In the genomic region with DNA sequence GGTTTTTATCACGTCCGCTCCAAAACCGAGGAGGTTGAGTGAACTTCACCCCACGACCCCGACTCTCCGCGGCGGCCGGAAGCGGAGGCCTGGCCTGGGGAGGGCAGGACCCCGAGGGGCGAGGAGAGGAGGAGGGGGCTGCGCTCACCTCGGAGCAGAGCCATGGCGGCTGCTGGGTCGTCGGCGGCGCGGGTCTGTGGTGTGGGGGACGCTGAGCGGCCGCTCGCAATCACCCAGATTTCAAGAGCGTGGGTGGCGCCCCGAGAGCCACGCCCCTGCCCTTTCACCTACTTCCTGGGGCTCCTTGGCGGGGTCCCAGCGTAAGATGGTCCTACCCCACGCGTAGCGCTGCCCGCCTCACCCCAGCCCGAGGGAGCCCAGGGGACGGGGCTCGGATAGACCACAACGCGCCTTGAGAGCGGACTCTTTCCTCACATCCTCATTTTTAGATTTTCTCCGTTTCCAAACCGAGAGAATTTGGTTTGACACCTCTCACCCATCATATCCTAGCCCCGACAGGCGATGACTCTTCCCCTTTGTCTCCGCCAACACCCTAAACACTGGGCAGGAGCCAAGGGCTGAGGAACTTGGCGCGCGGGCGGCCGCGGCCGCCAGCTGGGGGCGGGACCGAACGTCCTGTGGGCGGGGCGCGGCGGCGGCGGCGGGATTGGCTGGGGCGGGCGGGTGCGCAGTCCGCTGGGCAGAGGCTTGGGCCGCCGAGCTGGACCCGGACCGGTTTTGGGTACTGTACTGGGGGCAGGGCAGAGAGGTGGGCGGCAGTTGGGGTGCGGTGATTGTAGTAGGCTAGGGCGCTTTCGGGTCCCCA, we compare ENCODE assay signal across 8 cellular contexts. TPM values are rescaled to one million over a fixed set of nuclear protein-coding genes. Genes with fewer than 3 reads are reported as not detected.
A peak's percentile ranks its signal among the peaks of the same experiment; 100 is the strongest.
DNase-seq lines count a peak whose midpoint lies in the region; ATAC-seq, FAIRE-seq and TF ChIP-seq lines count a peak whose summit lies in the region.

A gene with protein sequence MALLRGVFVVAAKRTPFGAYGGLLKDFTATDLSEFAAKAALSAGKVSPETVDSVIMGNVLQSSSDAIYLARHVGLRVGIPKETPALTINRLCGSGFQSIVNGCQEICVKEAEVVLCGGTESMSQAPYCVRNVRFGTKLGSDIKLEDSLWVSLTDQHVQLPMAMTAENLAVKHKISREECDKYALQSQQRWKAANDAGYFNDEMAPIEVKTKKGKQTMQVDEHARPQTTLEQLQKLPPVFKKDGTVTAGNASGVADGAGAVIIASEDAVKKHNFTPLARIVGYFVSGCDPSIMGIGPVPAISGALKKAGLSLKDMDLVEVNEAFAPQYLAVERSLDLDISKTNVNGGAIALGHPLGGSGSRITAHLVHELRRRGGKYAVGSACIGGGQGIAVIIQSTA (minus strand): TSS at position 213 of the 826 bp plus-strand sequence. CDS start 49 bp downstream, at position 164.

- peak within 1 kb of the TSS; percentile 93 to 99 (median 97) for H3K27ac ChIP-seq in pancreas
- peak within 1 kb of the TSS; percentile 93 to 97 for H3K27ac ChIP-seq in tibial artery

- H3K36me3 Mint-ChIP-seq in HFFc6 (ENCODE audit: low read depth): peaks cover 14% of the 10 kb centered on the region
- H3K36me3 Mint-ChIP-seq in activated naive CD8-positive, alpha-beta T cell: peaks cover 16% of the 10 kb centered on the region
- peaks cover 16% of the 10 kb centered on the region for H3K36me3 Mint-ChIP-seq in glutamatergic neuron (ENCODE audit: unreplicated experiment)

- H3K4me3 ChIP-seq in pancreas (peak within 1 kb of the TSS; percentile 78 to 83 (median 80)), tibial artery (peak within 1 kb of the TSS; percentile 71 to 76)

- H3K4me3 Mint-ChIP-seq in HFFc6: peak within 1 kb of the TSS; percentile 94
- peak within 1 kb of the TSS; percentile 98 for H3K4me3 Mint-ChIP-seq in activated naive CD8-positive, alpha-beta T cell
- H3K4me3 Mint-ChIP-seq in glutamatergic neuron (ENCODE audit: unreplicated experiment): peak within 1 kb of the TSS; percentile 94

- H3K27me3 ChIP-seq in pancreas (no peaks in the 10 kb centered on the region), tibial artery (no peaks in the 10 kb centered on the region)

- no peak for FAIRE-seq in pancreas (lab: Jason Lieb, UNC)

- H3K9me3 Mint-ChIP-seq in HFFc6 (peaks cover 14% of the 10 kb centered on the region), glutamatergic neuron (ENCODE audit: unreplicated experiment) (peaks cover 26% of the 10 kb centered on the region)
- peaks cover 12% of the 10 kb centered on the region for H3K9me3 Mint-ChIP-seq in activated naive CD8-positive, alpha-beta T cell (ENCODE audit: low read depth)

- CTCF ChIA-PET in GM10248 (lab: Yijun Ruan, JAX): interaction anchor here (0.8 to 1.7 kb wide), 3 partner anchors 20 to 28 kb away, joined by 3 read pairs; no protein-coding TSS in a partner anchor

- no peaks in the 10 kb centered on the region for H3K9me3 ChIP-seq in pancreas
- H3K9me3 ChIP-seq in tibial artery: peaks cover 0 to 4% (median 0%) of the 10 kb centered on the region in 3 donors

- peak; percentile 92 to 97 (median 96) for ATAC-seq in pancreas

- H3K4me1 Mint-ChIP-seq in HFFc6 (ENCODE audit: low read depth) (peaks cover 12% of the 10 kb centered on the region; the same call in 1 of the 2 replicates), glutamatergic neuron (ENCODE audit: low read depth, unreplicated experiment) (peaks cover 7% of the 10 kb centered on the region)
- peaks cover 53% of the 10 kb centered on the region for H3K4me1 Mint-ChIP-seq in activated naive CD8-positive, alpha-beta T cell (ENCODE audit: low read depth)

- peaks cover 0 to 14% (median 0%) of the 10 kb centered on the region in 3 donors for H3K4me1 ChIP-seq in pancreas
- peaks cover 0 to 14% (median 5%) of the 10 kb centered on the region in 4 donors for H3K4me1 ChIP-seq in tibial artery

- no peaks in the 10 kb centered on the region; the same call in 1 of the 2 replicates for H3K27me3 Mint-ChIP-seq in HFFc6 (ENCODE audit: insufficient read depth)
- no peaks in the 10 kb centered on the region for H3K27me3 Mint-ChIP-seq in activated naive CD8-positive, alpha-beta T cell
- peaks cover 16% of the 10 kb centered on the region for H3K27me3 Mint-ChIP-seq in glutamatergic neuron (ENCODE audit: unreplicated experiment)

- intact Hi-C loops in pancreas (cut with DNase I): no loop called here
- intact Hi-C loops in tibial artery (cut with DNase I; ENCODE audit: low total_unique reads): loop anchor here (10.0 kb wide), 3 partner anchors 329 to 561 kb away; partner anchors contain the start of genes C18orf32, CXXC1, MBD1 and SKA1

- DNase-seq in GM10248 (ENCODE audit: extremely low spot score) (peak; percentile 86), HFFc6 (peak; percentile 76), NAMALWA (ENCODE audit: low spot score) (peak; percentile 75), SKM-1 treated with dmso at 0.1 percent for 144 hours (lab: John Stamatoyannopoulos, UW; ENCODE audit: unreplicated experiment) (peak; percentile 81), glutamatergic neuron (peak; percentile 89), pancreas (peak; percentile 82 to 97 (median 89)), tibial artery (peak; percentile 78 to 93)

- H3K27ac Mint-ChIP-seq in HFFc6 (peak within 1 kb of the TSS; percentile 88), glutamatergic neuron (ENCODE audit: unreplicated experiment) (peak within 1 kb of the TSS; percentile 90)
- peak within 1 kb of the TSS; percentile 97 for H3K27ac Mint-ChIP-seq in activated naive CD8-positive, alpha-beta T cell

- H3K36me3 ChIP-seq in pancreas: no peaks in the 10 kb centered on the region
- no peaks in the 10 kb centered on the region for H3K36me3 ChIP-seq in tibial artery

- POLR2A ChIA-PET in GM10248 (lab: Yijun Ruan, JAX): interaction anchor here (0.7 kb wide), 1 partner anchor 326 kb away, joined by 3 read pairs; the partner anchor contains the start of gene C18orf32

- no peak for TF ChIP-seq CTCF in GM10248 (IDR thresholded peaks at IDR 0.05; ENCODE audit: control extremely low read depth, extremely low read depth, low read depth, missing control alignments)
- TF ChIP-seq CTCF in HFFc6 (IDR thresholded peaks at IDR 0.05): no peak
- TF ChIP-seq CTCF in glutamatergic neuron (IDR thresholded peaks at IDR 0.05; ENCODE audit: partially characterized antibody, unreplicated experiment): no peak
- no peak for TF ChIP-seq CTCF in pancreas (IDR thresholded peaks at IDR 0.05)
- TF ChIP-seq CTCF in tibial artery (IDR thresholded peaks at IDR 0.05): no peak

- 1% methylated on average over 55 to 74 of the region's 74 CpGs for WGBS in pancreas, 2 donors

RNA-seq across cellular contexts. Expression of the gene that starts here (rescaled TPM):
- 10 to 100 TPM in 2 of 6 experiments, 1 to 10 TPM in 4; 6.3 to 23.3 (median 7.1) TPM for total RNA-seq in HFFc6 (2021; fragmentation: NEBNext Ultra II Directional; extraction: Animal tissue kit (Norgen Biotek cat#: 25700))
- total RNA-seq in glutamatergic neuron (ENCODE audit: unreplicated experiment) (109 TPM), pancreas (10 to 100 TPM; 22.3 to 47.9 (median 32.5) TPM)
- 10 to 100 TPM; 20.3 to 53.0 TPM for polyA plus RNA-seq in pancreas

Comparison
In these comparisons a context has a peak if more than half of its experiments do, and no peak if none do; other contexts are left out.
1. Peak in every context shown above with its lines: DNase-seq, ATAC-seq, H3K4me3 ChIP-seq and H3K27ac ChIP-seq.